ENCODE assay signal across 18 cellular contexts in the genomic region with DNA sequence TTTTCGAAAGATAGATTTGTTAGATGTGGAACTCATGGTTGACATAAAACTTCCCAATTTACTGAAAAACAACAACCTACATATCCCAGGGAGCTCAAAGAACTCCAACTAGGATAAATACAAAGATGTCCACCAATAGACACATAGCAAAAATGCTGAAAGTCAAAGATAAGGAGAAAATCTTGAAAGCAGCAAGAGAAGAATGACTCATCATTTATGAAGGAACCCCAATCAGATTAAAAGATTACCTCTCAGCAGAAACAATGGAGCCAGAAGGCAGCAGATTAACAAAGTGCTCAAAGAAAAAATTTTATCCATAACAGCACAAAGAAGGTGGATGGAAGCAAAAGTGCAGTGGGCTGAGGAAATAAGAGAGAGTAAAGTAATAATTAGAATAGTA.
"Had no signal": no experiment of that assay in that cellular context is flagged by ENCODE, and none has a peak within 500 bp of the region (broad histone marks: within the 10 kb centered on the region; RNA-seq: fewer than 3 reads in every experiment).

No MANE protein-coding gene starts in this region.

- DNase-seq: hippocampal formation; immature natural killer cell; kidney; mesenchymal stem cell; naive B cell; natural killer cell; nephron progenitor cell; occipital lobe; psoas muscle; stimulated activated CD4-positive, alpha-beta T cell treated with anti-CD3 and anti-CD28 coated beads, Interleukin-12 subunit alpha, Interleukin-12 subunit beta, amount 100 ng/mL, for 4 hours; stimulated activated CD4-positive, alpha-beta T cell treated with anti-CD3 and anti-CD28 coated beads, Interleukin-15, amount 100 ng/mL, for 24 hours; stimulated activated CD4-positive, alpha-beta T cell treated with anti-CD3 and anti-CD28 coated beads, Interleukin-2, amount 100 ng/mL, for 24 hours; stimulated activated CD4-positive, alpha-beta T cell treated with anti-CD3 and anti-CD28 coated beads, Interleukin-4, amount 100 ng/mL, for 1 hour; stimulated activated naive B cell treated with anti-CD40 and anti-IgM and Interleukin-4, amounts not matched to agents 10 μg/mL and 1 μg/mL and 100 μg/mL, for 72 hours; stimulated activated naive CD8-positive, alpha-beta T cell treated with anti-CD3 and anti-CD28 coated beads, Interleukin-15, Interleukin-2, amounts not matched to agents 100 U/mL and 50 U/mL, for 24 hours; stomach; testis; thyroid gland had no signal
